20 cellular contexts compared by ENCODE assay signal in the genomic region with DNA sequence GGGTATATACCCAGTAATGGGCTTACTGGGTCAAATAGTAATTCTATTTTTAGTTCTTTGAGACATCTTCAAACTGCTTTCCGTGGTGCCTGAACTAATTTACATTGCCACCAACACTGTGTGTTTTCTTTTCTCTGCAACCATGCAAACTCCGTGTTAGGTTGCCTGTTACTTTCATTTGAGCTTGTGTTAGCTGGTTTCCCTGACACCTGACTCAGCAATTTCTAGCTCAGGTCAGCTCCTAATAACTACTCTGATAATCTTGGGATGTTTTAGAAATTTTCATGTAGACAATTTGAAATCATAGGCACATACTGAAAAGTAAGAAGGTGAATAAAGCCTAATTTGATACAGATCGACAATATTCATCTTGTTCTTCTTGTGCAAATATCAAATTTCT.
DNase-seq lines count a peak whose midpoint lies in the region; ATAC-seq, FAIRE-seq and TF ChIP-seq lines count a peak whose summit lies in the region.
"Had no signal": no experiment of that assay in that cellular context is flagged by ENCODE, and none has a peak within 500 bp of the region (broad histone marks: within the 10 kb centered on the region; RNA-seq: fewer than 3 reads in every experiment).

No MANE protein-coding gene starts in this region.

- H3K4me2 ChIP-seq in A549 (no peak overlapping the region), MM.1S (ENCODE audit: low read depth, low read length) (0 out of 2 replicates have a peak overlapping the region, but pooled peaks have one; percentile 3), H1 (ENCODE audit: insufficient read depth in 1 of 2, low read depth in 2 of 2, low read length in 2 of 2) (no peak overlapping the region)
- H3K4me2 ChIP-seq: GM23338 had no signal

- H3K4ac ChIP-seq in H1 (replicated peaks; ENCODE audit: insufficient read length, low read depth, low read length): no peak overlapping the region

- no peaks in the 10 kb centered on the region for H4K20me1 ChIP-seq in MM.1S (ENCODE audit: insufficient read depth, low read length)
- no peaks in the 10 kb centered on the region for H4K20me1 ChIP-seq in H1 (replicated peaks in 1 of 2; ENCODE audit: control insufficient read depth in 1 of 2, insufficient read depth in 2 of 2, low read length in 2 of 2)

- H3K9ac ChIP-seq in MM.1S (ENCODE audit: low read length): no peak overlapping the region
- H3K9ac ChIP-seq in H1 (replicated peaks in 1 of 4; ENCODE audit: extremely low read depth in 1 of 4, low read depth in 3 of 4, low read length in 3 of 4): no peak overlapping the region

- H3K36me3 ChIP-seq in MM.1S (replicated peaks; ENCODE audit: insufficient read depth, low read length) (no peaks in the 10 kb centered on the region), H1 (ENCODE audit: control insufficient read depth in 2 of 4, insufficient read depth in 4 of 4, low read length in 3 of 4) (no peaks in the 10 kb centered on the region), tibial artery (no peaks in the 10 kb centered on the region)
- H3K36me3 ChIP-seq: HAP-1 had no signal

- no peaks in the 10 kb centered on the region for H3K79me2 ChIP-seq in MM.1S (ENCODE audit: low read length)
- H3K79me2 ChIP-seq in H1 (ENCODE audit: control insufficient read depth in 1 of 2, insufficient read depth in 2 of 2, low read length in 2 of 2): no peaks in the 10 kb centered on the region; a peak in 1 of 4 replicates

- TF ChIP-seq EP300 in A549 (IDR thresholded peaks at IDR 0.05) (no peak), H1 (IDR thresholded peaks at IDR 0.05; ENCODE audit: borderline replicate concordance in 1 of 2, low read depth in 2 of 2, low read length in 2 of 2) (no peak)

- 19% methylated on average over 3 of the region's 3 CpGs for WGBS in A549 (ENCODE audit: missing lambda C conversion rate)
- WGBS in H1 (ENCODE audit: extremely low coverage in 1 of 2, insufficient coverage in 1 of 2, insufficient read length in 1 of 2, insufficient replicate concordance in 2 of 2, low coverage in 1 of 2, low lambda C conversion rate in 2 of 2, missing lambda C conversion rate in 1 of 2), 2 experiments: 93% methylated on average over 3 of the region's 3 CpGs; no CpG with 5 or more reads in 1 of the 2 experiments

- no peak for FAIRE-seq in A549 (lab: Jason Lieb, UNC)
- FAIRE-seq in H1 (lab: Jason Lieb, UNC): no peak
- FAIRE-seq: G401.6, GM12892, GM19239, H54 had no signal

- no peak overlapping the region for H4K5ac ChIP-seq in H1 (ENCODE audit: insufficient read length, low read depth, low read length)

- no peak overlapping the region for H2BK12ac ChIP-seq in H1 (ENCODE audit: low read depth, low read length)

- no peaks in the 10 kb centered on the region for H3K9me2 ChIP-seq in MM.1S (replicated peaks; ENCODE audit: insufficient read depth, low read length)

- TF ChIP-seq RAD21 in A549 (conservative IDR thresholded peaks at IDR 0.05 in 1 of 2, IDR thresholded peaks at IDR 0.05 in 1 of 2) (no peak), H1 (IDR thresholded peaks at IDR 0.05 in 1 of 2, conservative IDR thresholded peaks at IDR 0.05 in 1 of 2; ENCODE audit: low read depth in 2 of 2, low read length in 2 of 2) (no peak)

- H2BK15ac ChIP-seq in H1 (ENCODE audit: low read length): no peak overlapping the region

- no peak overlapping the region for H2BK120ac ChIP-seq in H1 (replicated peaks; ENCODE audit: low read depth, low read length)

- no peak for TF ChIP-seq POLR2A in A549 (IDR thresholded peaks at IDR 0.05; ENCODE audit: low read length)
- no peak for TF ChIP-seq POLR2A in H1 (IDR thresholded peaks at IDR 0.05; ENCODE audit: control extremely low read depth in 1 of 2, low read depth in 2 of 2, low read length in 2 of 2)

- H3K79me1 ChIP-seq in H1 (ENCODE audit: low read depth, low read length): no peaks in the 10 kb centered on the region

- no peak overlapping the region for H2BK5ac ChIP-seq in H1 (ENCODE audit: low read depth, low read length)

- intact Hi-C loops in tibial artery (cut with DNase I; ENCODE audit: low total_unique reads): no loop called here

- H3K27ac ChIP-seq in A549: no peak overlapping the region
- no peak overlapping the region for H3K27ac ChIP-seq in MM.1S (ENCODE audit: low read length)
- no peak overlapping the region for H3K27ac ChIP-seq in H1 (ENCODE audit: low read depth, low read length)
- H3K27ac ChIP-seq in tibial artery: no peak overlapping the region

- TF ChIP-seq CTCF in A549 (IDR thresholded peaks at IDR 0.05) (no peak), MM.1S (IDR thresholded peaks at IDR 0.05; ENCODE audit: low read length) (no peak), H1 (IDR thresholded peaks at IDR 0.05; ENCODE audit: control extremely low read depth in 1 of 3, insufficient read depth in 1 of 3, low read depth in 1 of 3, low read length in 3 of 3) (no peak), tibial artery (IDR thresholded peaks at IDR 0.05) (no peak)

- H3K27me3 ChIP-seq in MM.1S (replicated peaks; ENCODE audit: insufficient read depth, low read length): no peaks in the 10 kb centered on the region
- no peaks in the 10 kb centered on the region for H3K27me3 ChIP-seq in H1 (replicated peaks in 1 of 4; ENCODE audit: control insufficient read depth in 3 of 4, extremely low read depth in 1 of 4, insufficient read depth in 3 of 4, low read length in 3 of 4)
- H3K27me3 ChIP-seq in tibial artery: no peaks in the 10 kb centered on the region

- H3F3A ChIP-seq in MM.1S (ENCODE audit: insufficient read depth, low read length): no peaks in the 10 kb centered on the region

- no peak overlapping the region for H3K23ac ChIP-seq in H1 (ENCODE audit: insufficient read length)

- no peak overlapping the region for H3K18ac ChIP-seq in H1 (ENCODE audit: extremely low read depth, low read length)

- DNase-seq in A549 (ENCODE audit: low read depth in 1 of 2, low spot score in 1 of 2) (no peak), MM.1S (peak; percentile 40), RPMI8226 (peak; percentile 4), H1 (ENCODE audit: low read depth in 1 of 2, low spot score in 2 of 2) (no peak), tibial artery (no peak), GM19238 (ENCODE audit: insufficient read length, low spot score) (no peak)
- DNase-seq in stimulated activated CD4-positive, alpha-beta T cell treated with anti-CD3 and anti-CD28 coated beads, Interleukin-4, amount 100 ng/mL, for 24 hours: no peak
- DNase-seq: 8988T; C1 segment of cervical spinal cord; Caco-2; CD8-positive, alpha-beta T cell; DMS153; DND-41; HFFc6 had no signal

- CTCF ChIA-PET in A549 (lab: Yijun Ruan, JAX): no interaction called here
- CTCF ChIA-PET in H1 (lab: Charles Lee; ENCODE audit: partially characterized antibody): no interaction called here

- no peak overlapping the region for H4K91ac ChIP-seq in H1 (replicated peaks; ENCODE audit: insufficient read length, low read length)

- H4K8ac ChIP-seq in H1 (ENCODE audit: extremely low read depth, insufficient read depth, low read length): no peak overlapping the region

- H3K14ac ChIP-seq in H1 (ENCODE audit: insufficient read length): no peak overlapping the region

- H2AFZ ChIP-seq in MM.1S (ENCODE audit: low read length): no peak overlapping the region
- H2AFZ ChIP-seq in H1 (ENCODE audit: low read length): no peak overlapping the region
- H2AFZ ChIP-seq: GM23338 had no signal

- H3K4me3 ChIP-seq in A549: no peak overlapping the region
- H3K4me3 ChIP-seq in MM.1S (ENCODE audit: low read length): no peak overlapping the region
- H3K4me3 ChIP-seq in H1 (ENCODE audit: extremely low read depth in 1 of 4, insufficient read depth in 2 of 4, low read depth in 3 of 4, low read length in 4 of 4): no peak overlapping the region
- no peak overlapping the region for H3K4me3 ChIP-seq in tibial artery
- H3K4me3 ChIP-seq: GM23338, HAP-1 had no signal

- H3K23me2 ChIP-seq in H1 (ENCODE audit: low read depth, low read length): no peaks in the 10 kb centered on the region

- POLR2A ChIA-PET in A549 (lab: Yijun Ruan, JAX): no interaction called here
- POLR2A ChIA-PET in H1 (lab: Charles Lee; ENCODE audit: partially characterized antibody): no interaction called here

- no peak overlapping the region for H2AK5ac ChIP-seq in H1 (ENCODE audit: low read depth, low read length)

- no peak overlapping the region for H2BK20ac ChIP-seq in H1 (ENCODE audit: low read length)

- H3K9me3 ChIP-seq in A549 (no peaks in the 10 kb centered on the region), MM.1S (replicated peaks; ENCODE audit: insufficient read depth, low read length) (no peaks in the 10 kb centered on the region), H1 (ENCODE audit: insufficient read depth in 2 of 2, low read depth in 1 of 2, low read length in 1 of 2) (peaks cover 0 to 3% of the 10 kb centered on the region in 2 experiments; a peak in 1 of 4 replicates), tibial artery (no peaks in the 10 kb centered on the region)
- H3K9me3 ChIP-seq: Caco-2, HAP-1 had no signal

- H3K56ac ChIP-seq in H1 (replicated peaks; ENCODE audit: insufficient read length, low read depth, low read length): no peak overlapping the region

- ATAC-seq in A549: no peak
- ATAC-seq: CD8-positive, alpha-beta T cell; GM23338 had no signal

- H3K4me1 ChIP-seq in A549 (no peaks in the 10 kb centered on the region), MM.1S (ENCODE audit: low read length) (no peaks in the 10 kb centered on the region), H1 (replicated peaks in 1 of 4; ENCODE audit: control insufficient read depth in 3 of 4, insufficient read depth in 4 of 4, low read length in 3 of 4) (peaks cover 0 to 2% (median 0%) of the 10 kb centered on the region in 4 experiments; a peak in 1 of 7 replicates), tibial artery (no peaks in the 10 kb centered on the region)
- H3K4me1 ChIP-seq: Caco-2, HAP-1 had no signal

TF ChIP-seq in H1, 55 proteins besides CTCF, POLR2A, EP300 and RAD21:
- no peak for TF ChIP-seq CHD1 (IDR thresholded peaks at IDR 0.05; ENCODE audit: low read depth, low read length)
- peak; percentile 85 for TF ChIP-seq MAFK (IDR thresholded peaks at IDR 0.05; ENCODE audit: low read depth, low read length)
- no peak for TF ChIP-seq EZH2 (IDR thresholded peaks at IDR 0.05; ENCODE audit: low read depth, low read length, severe bottlenecking)
- no peak for TF ChIP-seq KDM5A (IDR thresholded peaks at IDR 0.05; ENCODE audit: low read length)
- TF ChIP-seq TBP (IDR thresholded peaks at IDR 0.05; ENCODE audit: low read depth, low read length): no peak
- no peak for TF ChIP-seq CHD2 (IDR thresholded peaks at IDR 0.05; ENCODE audit: low read length)
- TF ChIP-seq SIRT6 (IDR thresholded peaks at IDR 0.05; ENCODE audit: low read length): no peak
- no peak for TF ChIP-seq CBX8 (IDR thresholded peaks at IDR 0.05; ENCODE audit: borderline replicate concordance, low read depth, low read length)
TF ChIP-seq in H1: peak in this region for 1.

Comparison
In these comparisons a context has a peak if more than half of its experiments do, and no peak if none do; other contexts are left out.
1. DNase-seq: peak in MM.1S (single experiment) and RPMI8226 (single experiment); none in A549 (0 of 2), H1 (0 of 2), tibial artery (0 of 2), GM19238 (single experiment) and stimulated activated CD4-positive, alpha-beta T cell treated with anti-CD3 and anti-CD28 coated beads, Interleukin-4, amount 100 ng/mL, for 24 hours (single experiment).
2. Of the 18 proteins assayed by ChIP-seq in both H1 and A549: peak only in H1: none; only in A549: none; in both: MAFK; in neither: 17.